In genomic region chr20:2729251-2729713, GRCh38 we compare ENCODE assay signal across 11 cellular contexts. TPM values are rescaled to one million over a fixed set of nuclear protein-coding genes. Genes with fewer than 3 reads are reported as not detected.
DNase-seq lines count a peak whose midpoint lies in the region; ATAC-seq and TF ChIP-seq lines count a peak whose summit lies in the region.
"Had no signal": no experiment of that assay in that cellular context is flagged by ENCODE, and none has a peak within 500 bp of the region (broad histone marks: within the 10 kb centered on the region; RNA-seq: fewer than 3 reads in every experiment).

No MANE protein-coding gene starts in this region.

- no peaks in the 10 kb centered on the region for H3K36me3 ChIP-seq in MM.1S (replicated peaks; ENCODE audit: insufficient read depth, low read length)
- H3K36me3 ChIP-seq: suprapubic skin had no signal

- H4K20me1 ChIP-seq in MM.1S (ENCODE audit: insufficient read depth, low read length): no peaks in the 10 kb centered on the region

- no peak overlapping the region for H3K9ac ChIP-seq in MM.1S (ENCODE audit: low read length)

- H3K4me1 ChIP-seq in MM.1S (ENCODE audit: low read length): no peaks in the 10 kb centered on the region
- H3K4me1 ChIP-seq: suprapubic skin had no signal

- no peak for TF ChIP-seq CTCF in MM.1S (IDR thresholded peaks at IDR 0.05; ENCODE audit: low read length)

- no peaks in the 10 kb centered on the region for H3K9me3 ChIP-seq in MM.1S (replicated peaks; ENCODE audit: insufficient read depth, low read length)

- H3K9me3 Mint-ChIP-seq in activated naive CD4-positive, alpha-beta T cell treated with anti-CD3 and anti-CD28 coated beads for 36 hours: peaks cover 18% of the 10 kb centered on the region
- peaks cover 11% of the 10 kb centered on the region for H3K9me3 Mint-ChIP-seq in activated naive CD4-positive, alpha-beta T cell treated with anti-CD3 and anti-CD28 coated beads, Interleukin-2, amount 50 U/mL, for 24 hours
- peaks cover 10% of the 10 kb centered on the region for H3K9me3 Mint-ChIP-seq in stimulated activated effector memory CD8-positive, alpha-beta T cell treated with anti-CD3 and anti-CD28 coated beads, Interleukin-12 subunit alpha, Interleukin-12 subunit beta, amount 100 ng/mL, for 72 hours

- H3K27me3 Mint-ChIP-seq in activated naive CD4-positive, alpha-beta T cell treated with anti-CD3 and anti-CD28 coated beads for 36 hours (ENCODE audit: low read depth): no peaks in the 10 kb centered on the region
- H3K27me3 Mint-ChIP-seq in activated naive CD4-positive, alpha-beta T cell treated with anti-CD3 and anti-CD28 coated beads, Interleukin-2, amount 50 U/mL, for 24 hours: no peaks in the 10 kb centered on the region

- H3K36me3 Mint-ChIP-seq in activated naive CD4-positive, alpha-beta T cell treated with anti-CD3 and anti-CD28 coated beads for 36 hours (ENCODE audit: low read depth): peaks cover 2% of the 10 kb centered on the region
- H3K36me3 Mint-ChIP-seq in activated naive CD4-positive, alpha-beta T cell treated with anti-CD3 and anti-CD28 coated beads, Interleukin-2, amount 50 U/mL, for 24 hours: peaks cover 11% of the 10 kb centered on the region
- no peaks in the 10 kb centered on the region for H3K36me3 Mint-ChIP-seq in stimulated activated effector memory CD8-positive, alpha-beta T cell treated with anti-CD3 and anti-CD28 coated beads, Interleukin-12 subunit alpha, Interleukin-12 subunit beta, amount 100 ng/mL, for 72 hours

- no peaks in the 10 kb centered on the region for H3K9me2 ChIP-seq in MM.1S (replicated peaks; ENCODE audit: insufficient read depth, low read length)

- H3K27ac Mint-ChIP-seq in activated naive CD4-positive, alpha-beta T cell treated with anti-CD3 and anti-CD28 coated beads for 36 hours: peak overlapping the region; percentile 68
- H3K27ac Mint-ChIP-seq in activated naive CD4-positive, alpha-beta T cell treated with anti-CD3 and anti-CD28 coated beads, Interleukin-2, amount 50 U/mL, for 24 hours: peak overlapping the region; percentile 80
- peak overlapping the region; percentile 83 for H3K27ac Mint-ChIP-seq in stimulated activated effector memory CD8-positive, alpha-beta T cell treated with anti-CD3 and anti-CD28 coated beads, Interleukin-12 subunit alpha, Interleukin-12 subunit beta, amount 100 ng/mL, for 72 hours

- no peaks in the 10 kb centered on the region for H3F3A ChIP-seq in MM.1S (ENCODE audit: insufficient read depth, low read length)

- H3K4me3 ChIP-seq in MM.1S (ENCODE audit: low read length): no peak overlapping the region
- H3K4me3 ChIP-seq: suprapubic skin had no signal

- peak; percentile 61 for DNase-seq in activated naive CD4-positive, alpha-beta T cell treated with anti-CD3 and anti-CD28 coated beads for 36 hours
- no peak for DNase-seq in activated naive CD4-positive, alpha-beta T cell treated with Interleukin-2 at 50 U/mL for 16 hours
- DNase-seq in SKM-1 treated with dmso at 0.1 percent for 144 hours (lab: John Stamatoyannopoulos, UW; ENCODE audit: unreplicated experiment) (peak; percentile 9), ACHN (no peak), MM.1S (no peak)
- DNase-seq in stimulated activated effector memory CD8-positive, alpha-beta T cell treated with anti-CD3 and anti-CD28 coated beads, Interleukin-12 subunit alpha, Interleukin-12 subunit beta, amount 100 ng/mL, for 72 hours (ENCODE audit: low spot score in 2 of 2): peak in 1 of 2 donors; percentile 55
- DNase-seq: NCI-H226, nucleus accumbens had no signal

- peaks cover 21% of the 10 kb centered on the region for H3K4me1 Mint-ChIP-seq in activated naive CD4-positive, alpha-beta T cell treated with anti-CD3 and anti-CD28 coated beads for 36 hours (ENCODE audit: low read depth)
- H3K4me1 Mint-ChIP-seq in activated naive CD4-positive, alpha-beta T cell treated with anti-CD3 and anti-CD28 coated beads, Interleukin-2, amount 50 U/mL, for 24 hours: peaks cover 26% of the 10 kb centered on the region
- H3K4me1 Mint-ChIP-seq in stimulated activated effector memory CD8-positive, alpha-beta T cell treated with anti-CD3 and anti-CD28 coated beads, Interleukin-12 subunit alpha, Interleukin-12 subunit beta, amount 100 ng/mL, for 72 hours: peaks cover 15% of the 10 kb centered on the region

- in situ Hi-C loops in ACHN (cut with HindIII; ENCODE audit: low pct_ligation_motif_present, low pct_unique_long_range_greater_than_20kb, low sequenced_read_pairs): no loop called here

- H3K4me2 ChIP-seq in MM.1S (ENCODE audit: low read depth, low read length): no peak overlapping the region

- H3K27ac ChIP-seq in MM.1S (ENCODE audit: low read length): no peak overlapping the region
- H3K27ac ChIP-seq: suprapubic skin had no signal

- no peaks in the 10 kb centered on the region for H3K27me3 ChIP-seq in MM.1S (replicated peaks; ENCODE audit: insufficient read depth, low read length)
- H3K27me3 ChIP-seq: suprapubic skin had no signal

- intact Hi-C loops in activated naive CD4-positive, alpha-beta T cell treated with anti-CD3 and anti-CD28 coated beads for 36 hours (cut with micrococcal nuclease): loop anchor here (1.0 kb wide), 1 partner anchor 12 kb away; no protein-coding TSS in a partner anchor

- H2AFZ ChIP-seq in MM.1S (ENCODE audit: low read length): no peak overlapping the region

- H3K4me3 Mint-ChIP-seq in activated naive CD4-positive, alpha-beta T cell treated with anti-CD3 and anti-CD28 coated beads for 36 hours: peak overlapping the region; percentile 44
- peak overlapping the region; percentile 61 for H3K4me3 Mint-ChIP-seq in activated naive CD4-positive, alpha-beta T cell treated with anti-CD3 and anti-CD28 coated beads, Interleukin-2, amount 50 U/mL, for 24 hours
- H3K4me3 Mint-ChIP-seq in stimulated activated effector memory CD8-positive, alpha-beta T cell treated with anti-CD3 and anti-CD28 coated beads, Interleukin-12 subunit alpha, Interleukin-12 subunit beta, amount 100 ng/mL, for 72 hours: peak overlapping the region; percentile 34

- ATAC-seq in stimulated activated effector memory CD8-positive, alpha-beta T cell treated with anti-CD3 and anti-CD28 coated beads, Interleukin-12 subunit alpha, Interleukin-12 subunit beta, amount 100 ng/mL, for 72 hours: peak; percentile 80
- ATAC-seq in HG02678 (IDR thresholded peaks at IDR 0.05; ENCODE audit: unreplicated experiment): no peak

- no peaks in the 10 kb centered on the region for H3K79me2 ChIP-seq in MM.1S (ENCODE audit: low read length)

- CTCF ChIA-PET in activated naive CD4-positive, alpha-beta T cell treated with anti-CD3 and anti-CD28 coated beads for 36 hours (lab: Charles Lee): interaction anchor here (0.7 to 4.1 kb wide), 14 partner anchors 10 to 340 kb away, joined by 3 to 49 read pairs (median 4); no protein-coding TSS in a partner anchor

RNA-seq across cellular contexts. Expression of gene EBF4, which starts 36.7 kb away (rescaled TPM):
- 1 to 10 TPM; 3.2 to 3.5 TPM for total RNA-seq in activated naive CD4-positive, alpha-beta T cell treated with anti-CD3 and anti-CD28 coated beads for 36 hours

Comparison
In these comparisons a context has a peak if more than half of its experiments do, and no peak if none do; other contexts are left out.
1. DNase-seq: peak in activated naive CD4-positive, alpha-beta T cell treated with anti-CD3 and anti-CD28 coated beads for 36 hours (single experiment) and SKM-1 treated with dmso at 0.1 percent for 144 hours (single experiment); none in activated naive CD4-positive, alpha-beta T cell treated with Interleukin-2 at 50 U/mL for 16 hours (single experiment), ACHN (single experiment) and MM.1S (single experiment).
2. Peak in every context shown above with its lines, with median percentiles within 50 percentile points of each other: H3K27ac Mint-ChIP-seq and H3K4me3 Mint-ChIP-seq.